ENCODE assay signal across 18 cellular contexts in the genomic region with DNA sequence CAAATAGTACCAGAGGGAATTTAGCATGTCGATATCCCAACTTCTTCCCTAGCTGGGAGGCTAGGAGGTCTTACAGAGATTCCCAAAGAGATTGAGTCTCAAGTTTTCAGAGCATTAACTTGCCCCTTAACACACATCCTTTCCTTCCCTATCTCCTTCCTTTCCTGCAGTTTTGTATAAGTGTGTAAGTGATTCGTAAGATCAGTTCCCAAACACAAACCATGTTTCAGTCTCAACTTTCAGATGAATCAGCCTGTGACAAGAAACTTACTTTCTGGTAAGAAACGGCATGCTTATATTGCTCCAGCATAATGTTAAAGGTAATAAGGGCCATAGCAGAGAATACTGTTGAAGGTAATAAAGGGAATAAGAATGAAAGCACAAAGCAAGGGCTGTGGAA.
"Had no signal": no experiment of that assay in that cellular context is flagged by ENCODE, and none has a peak within 500 bp of the region (broad histone marks: within the 10 kb centered on the region; RNA-seq: fewer than 3 reads in every experiment).

No MANE protein-coding gene starts in this region.

- H3K4me1 Mint-ChIP-seq: activated naive CD4-positive, alpha-beta T cell treated with anti-CD3 and anti-CD28 coated beads, Interleukin-2, amount 50 U/mL, for 24 hours had no signal

- H3K4me3 Mint-ChIP-seq: activated naive CD4-positive, alpha-beta T cell treated with anti-CD3 and anti-CD28 coated beads, Interleukin-2, amount 50 U/mL, for 24 hours; activated T-cell treated with anti-CD3 and anti-CD28 coated beads, Interleukin-2, amount 50 U/mL, for 72 hours; stimulated activated naive CD8-positive, alpha-beta T cell treated with anti-CD3 and anti-CD28 coated beads, Interleukin-15, Interleukin-2, amounts not matched to agents 100 ng/mL and 50 ng/mL, for 24 hours had no signal

- H3K9me3 ChIP-seq: adrenal gland, prostate gland, right atrium auricular region, suprapubic skin, upper lobe of left lung had no signal

- H3K4me3 ChIP-seq: adrenal gland, lung, prostate gland, right atrium auricular region, suprapubic skin, upper lobe of left lung had no signal

- ATAC-seq: activated T-cell treated with anti-CD3 and anti-CD28 coated beads, Interleukin-2, amount 50 U/mL, for 72 hours; left lobe of liver had no signal

- H3K27me3 Mint-ChIP-seq: activated naive CD4-positive, alpha-beta T cell treated with anti-CD3 and anti-CD28 coated beads, Interleukin-2, amount 50 U/mL, for 24 hours; stimulated activated naive CD8-positive, alpha-beta T cell treated with anti-CD3 and anti-CD28 coated beads, Interleukin-15, Interleukin-2, amounts not matched to agents 100 ng/mL and 50 ng/mL, for 24 hours had no signal

- DNase-seq: activated CD4-positive, CD25-positive, alpha-beta regulatory T cell treated with anti-CD3 and anti-CD28 coated beads, Interleukin-2, amount 50 U/mL, for 72 hours; activated gamma-delta T cell; activated T-cell treated with anti-CD3 and anti-CD28 coated beads, Interleukin-2, amount 50 U/mL, for 72 hours; adrenal gland; dermis blood vessel endothelial cell; foreskin melanocyte; kidney; midbrain; stimulated activated CD4-positive, alpha-beta T cell treated with anti-CD3 and anti-CD28 coated beads, Interleukin-2, amount 100 ng/mL, for 24 hours; upper lobe of left lung had no signal

- H3K27me3 ChIP-seq: adrenal gland, right atrium auricular region, suprapubic skin, upper lobe of left lung had no signal

- H3K36me3 ChIP-seq: adrenal gland, prostate gland, right atrium auricular region, suprapubic skin, upper lobe of left lung had no signal

- H3K9me3 Mint-ChIP-seq: activated naive CD4-positive, alpha-beta T cell treated with anti-CD3 and anti-CD28 coated beads, Interleukin-2, amount 50 U/mL, for 24 hours; stimulated activated naive CD8-positive, alpha-beta T cell treated with anti-CD3 and anti-CD28 coated beads, Interleukin-15, Interleukin-2, amounts not matched to agents 100 ng/mL and 50 ng/mL, for 24 hours had no signal

- H3K27ac Mint-ChIP-seq: activated naive CD4-positive, alpha-beta T cell treated with anti-CD3 and anti-CD28 coated beads, Interleukin-2, amount 50 U/mL, for 24 hours; activated T-cell treated with anti-CD3 and anti-CD28 coated beads, Interleukin-2, amount 50 U/mL, for 72 hours; stimulated activated naive CD8-positive, alpha-beta T cell treated with anti-CD3 and anti-CD28 coated beads, Interleukin-15, Interleukin-2, amounts not matched to agents 100 ng/mL and 50 ng/mL, for 24 hours had no signal

- H3K36me3 Mint-ChIP-seq: activated naive CD4-positive, alpha-beta T cell treated with anti-CD3 and anti-CD28 coated beads, Interleukin-2, amount 50 U/mL, for 24 hours had no signal

- H3K27ac ChIP-seq: adrenal gland, epithelial cell of prostate, prostate gland, right atrium auricular region, suprapubic skin, upper lobe of left lung had no signal

- H3K4me1 ChIP-seq: adrenal gland, prostate gland, right atrium auricular region, suprapubic skin, upper lobe of left lung had no signal
